Comparison of ENCODE assay signal across 8 cellular contexts in genomic region chr17:38663125-38663751, GRCh38. TPM values are rescaled to one million over a fixed set of nuclear protein-coding genes. Genes with fewer than 3 reads are reported as not detected.
DNase-seq lines count a peak whose midpoint lies in the region; ATAC-seq and TF ChIP-seq lines count a peak whose summit lies in the region.

No MANE protein-coding gene starts in this region.

- H3K36me3 ChIP-seq in esophagus muscularis mucosa, result no peaks in the 10 kb centered on the region

- H3K36me3 Mint-ChIP-seq in activated CD4-positive, alpha-beta T cell treated with anti-CD3 and anti-CD28 coated beads, Interleukin-2, amount 10 ng/mL, durations not matched to agents 7 days and 5 days (ENCODE audit: low read depth), result no peaks in the 10 kb centered on the region
- no peaks in the 10 kb centered on the region for H3K36me3 Mint-ChIP-seq in natural killer cell

- CTCF ChIA-PET in HEK293T (lab: Yijun Ruan, JAX), result interaction anchor here (0.6 to 2.7 kb wide), 27 partner anchors 9 to 823 kb away, joined by 3 to 25 read pairs (median 4); partner anchors contain the start of genes EPOP and SRCIN1
- CTCF ChIA-PET in activated CD4-positive, alpha-beta T cell treated with anti-CD3 and anti-CD28 coated beads, Interleukin-2, amount 10 ng/mL, durations not matched to agents 7 days and 5 days (lab: Charles Lee), result interaction anchor here (0.7 to 3.4 kb wide), 10 partner anchors 9 to 108 kb away, joined by 3 to 16 read pairs (median 4); no protein-coding TSS in a partner anchor

- no peak overlapping the region for H3K4me3 Mint-ChIP-seq in activated CD4-positive, alpha-beta T cell treated with anti-CD3 and anti-CD28 coated beads, Interleukin-2, amount 10 ng/mL, durations not matched to agents 7 days and 5 days
- no peak overlapping the region for H3K4me3 Mint-ChIP-seq in natural killer cell

- TF ChIP-seq POLR2A in esophagus muscularis mucosa (IDR thresholded peaks at IDR 0.05; ENCODE audit: low read depth), result no peak

- no peak overlapping the region for H3K4me3 ChIP-seq in esophagus muscularis mucosa

- DNase-seq in CD1c-positive myeloid dendritic cell (ENCODE audit: extremely low spot score), result peak; percentile 54
- DNase-seq in HEK293T (ENCODE audit: extremely low spot score), result peak; percentile 71
- DNase-seq in NCI-H446 treated with DMSO at 0.1 percent for 48 hours (lab: John Stamatoyannopoulos, UW), result peak; percentile 31
- DNase-seq in activated CD4-positive, alpha-beta T cell treated with anti-CD3 and anti-CD28 coated beads, Interleukin-2, amount 10 ng/mL, durations not matched to agents 7 days and 5 days, result peak; percentile 48
- no peak for DNase-seq in esophagus muscularis mucosa (ENCODE audit: extremely low spot score)
- DNase-seq in natural killer cell, result no peak

- TF ChIP-seq CTCF in esophagus muscularis mucosa (IDR thresholded peaks at IDR 0.05) (peak in 2 of 3 experiments; percentile 38 to 50), natural killer cell (IDR thresholded peaks at IDR 0.05) (no peak)

- no peak overlapping the region for H3K27ac Mint-ChIP-seq in activated CD4-positive, alpha-beta T cell treated with anti-CD3 and anti-CD28 coated beads, Interleukin-2, amount 10 ng/mL, durations not matched to agents 7 days and 5 days
- H3K27ac Mint-ChIP-seq in natural killer cell, result no peak overlapping the region

- peaks cover 30% of the 10 kb centered on the region for H3K27me3 Mint-ChIP-seq in activated CD4-positive, alpha-beta T cell treated with anti-CD3 and anti-CD28 coated beads, Interleukin-2, amount 10 ng/mL, durations not matched to agents 7 days and 5 days
- peaks cover 29 to 35% of the 10 kb centered on the region in 2 donors for H3K27me3 Mint-ChIP-seq in natural killer cell (ENCODE audit: low read depth in 2 of 2)

- WGBS in esophagus muscularis mucosa, result 34% methylated on average over 9 of the region's 9 CpGs

- peaks cover 3% of the 10 kb centered on the region for H3K4me1 Mint-ChIP-seq in activated CD4-positive, alpha-beta T cell treated with anti-CD3 and anti-CD28 coated beads, Interleukin-2, amount 10 ng/mL, durations not matched to agents 7 days and 5 days
- peaks cover 0 to 12% of the 10 kb centered on the region in 2 donors for H3K4me1 Mint-ChIP-seq in natural killer cell

- TF ChIP-seq EP300 in esophagus muscularis mucosa (IDR thresholded peaks at IDR 0.05), result no peak

- peak in 2 of 3 donors; percentile 37 to 61 for ATAC-seq in natural killer cell
- no peak for ATAC-seq in HG03439 (IDR thresholded peaks at IDR 0.05; ENCODE audit: unreplicated experiment)
- ATAC-seq in HG02798 (IDR thresholded peaks at IDR 0.05; ENCODE audit: poor library complexity, unreplicated experiment), result no peak

- H3K9me3 ChIP-seq in esophagus muscularis mucosa, result no peaks in the 10 kb centered on the region

- POLR2A ChIA-PET in HEK293T (lab: Yijun Ruan, JAX), result interaction anchor here (0.6 to 1.6 kb wide), 6 partner anchors 9 to 108 kb away, joined by 3 to 7 read pairs (median 3); partner anchors contain the start of gene MLLT6
- POLR2A ChIA-PET in activated CD4-positive, alpha-beta T cell treated with anti-CD3 and anti-CD28 coated beads, Interleukin-2, amount 10 ng/mL, durations not matched to agents 7 days and 5 days (lab: Charles Lee), result no interaction called here

- intact Hi-C loops in esophagus muscularis mucosa (cut with DNase I) (loop anchor here (10.0 kb wide), 2 partner anchors 58 to 148 kb away; partner anchors contain the start of gene SRCIN1), natural killer cell (cut with micrococcal nuclease) (loop anchor here (10.0 kb wide), 1 partner anchor 48 kb away; no protein-coding TSS in a partner anchor)

- peaks cover 0 to 23% (median 0%) of the 10 kb centered on the region in 4 donors for H3K27me3 ChIP-seq in esophagus muscularis mucosa

- H3K9me3 Mint-ChIP-seq in activated CD4-positive, alpha-beta T cell treated with anti-CD3 and anti-CD28 coated beads, Interleukin-2, amount 10 ng/mL, durations not matched to agents 7 days and 5 days, result no peaks in the 10 kb centered on the region
- no peaks in the 10 kb centered on the region for H3K9me3 Mint-ChIP-seq in natural killer cell

- H3K4me1 ChIP-seq in esophagus muscularis mucosa, result peaks cover 0 to 17% (median 3%) of the 10 kb centered on the region in 4 donors

- no peak overlapping the region for H3K27ac ChIP-seq in esophagus muscularis mucosa (replicated peaks in 1 of 4)

TF ChIP-seq in HEK293T, 16 proteins besides CTCF, POLR2A, EP300 and RAD21:
- TF ChIP-seq PKNOX1 (IDR thresholded peaks at IDR 0.05), result peak; percentile 78
- TF ChIP-seq HDGF (IDR thresholded peaks at IDR 0.05; ENCODE audit: borderline replicate concordance), result peak; percentile 68; the same call in 1 of the 2 replicates
- no peak for TF ChIP-seq SP1 (IDR thresholded peaks at IDR 0.05)

RNA-seq across cellular contexts. Expression of gene EPOP, which starts 11.5 kb away (rescaled TPM):
- total RNA-seq in activated CD4-positive, alpha-beta T cell treated with anti-CD3 and anti-CD28 coated beads, Interleukin-2, amount 10 ng/mL, durations not matched to agents 7 days and 5 days, result 1 to 10 TPM; 7.5 to 7.8 TPM
- total RNA-seq in esophagus muscularis mucosa, result 1 to 10 TPM in 3 of 4 donors, under 1 TPM in 1; 0.42 to 7.3 (median 2.7) TPM
- 1 to 10 TPM in 2 of 3 donors, under 1 TPM in 1; 0.66 to 1.9 (median 1.1) TPM for total RNA-seq in natural killer cell

RNA-seq across cellular contexts. Expression of gene MLLT6, which starts 41.8 kb away (rescaled TPM):
- total RNA-seq in activated CD4-positive, alpha-beta T cell treated with anti-CD3 and anti-CD28 coated beads, Interleukin-2, amount 10 ng/mL, durations not matched to agents 7 days and 5 days, result 100 to 1,000 TPM; 251 to 264 TPM
- total RNA-seq in esophagus muscularis mucosa (10 to 100 TPM; 62.7 to 83.6 (median 73.0) TPM), natural killer cell (100 to 1,000 TPM; 478 to 578 (median 485) TPM)

RNA-seq across cellular contexts. Expression of gene SRCIN1, which starts 57.5 kb away (rescaled TPM):
- total RNA-seq in activated CD4-positive, alpha-beta T cell treated with anti-CD3 and anti-CD28 coated beads, Interleukin-2, amount 10 ng/mL, durations not matched to agents 7 days and 5 days, result under 1 TPM in 1 of 2 experiments, not detected in 1; 0.06 TPM
- total RNA-seq in esophagus muscularis mucosa (1 to 10 TPM; 1.2 to 2.7 (median 2.3) TPM), natural killer cell (under 1 TPM in 2 of 3 donors, not detected in 1; 0.28 to 0.50 TPM)

Comparison
In these comparisons a context has a peak if more than half of its experiments do, and no peak if none do; other contexts are left out.
1. DNase-seq: peak in CD1c-positive myeloid dendritic cell (single experiment), HEK293T (single experiment), NCI-H446 treated with DMSO at 0.1 percent for 48 hours (single experiment) and activated CD4-positive, alpha-beta T cell treated with anti-CD3 and anti-CD28 coated beads, Interleukin-2, amount 10 ng/mL, durations not matched to agents 7 days and 5 days (single experiment); none in esophagus muscularis mucosa (single experiment) and natural killer cell (single experiment).
2. ATAC-seq: peak in natural killer cell (2 of 3); none in HG03439 (single experiment) and HG02798 (single experiment).